Comparison of ENCODE assay signal across 1 cellular context in the genomic region with DNA sequence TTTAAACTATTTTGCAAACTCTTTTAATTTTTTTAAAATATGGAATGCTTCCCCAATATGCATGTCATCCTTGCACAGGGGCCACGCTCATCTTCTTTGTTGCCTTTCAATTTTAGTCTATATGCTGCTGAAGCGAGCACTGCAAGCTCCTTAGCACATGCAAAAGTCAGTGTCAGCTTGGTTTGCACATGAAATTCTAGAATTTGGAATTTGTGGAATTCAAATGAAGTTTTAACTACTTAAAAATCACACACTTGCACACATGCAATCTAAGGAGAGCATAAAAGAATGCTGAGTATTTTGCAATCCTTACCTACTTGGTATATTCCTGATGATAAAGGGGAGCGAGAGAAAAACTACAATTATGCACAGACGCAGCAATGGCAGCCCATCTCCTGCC.
TF ChIP-seq lines count a peak whose summit lies in the region.

No MANE protein-coding gene starts in this region.

TF ChIP-seq in IMR-90, 13 proteins besides CTCF, POLR2A, EP300 and RAD21:
- TF ChIP-seq MXI1 (IDR thresholded peaks at IDR 0.05; ENCODE audit: borderline replicate concordance, low read depth, low read length) (no peak), CEBPB (IDR thresholded peaks at IDR 0.05; ENCODE audit: low read depth, low read length) (peak; percentile 23; the same call in 1 of the 2 replicates)
